In genomic region chr19:47595937-47596336, GRCh38 we compare ENCODE assay signal across 22 cellular contexts. TPM values are rescaled to one million over a fixed set of nuclear protein-coding genes. Genes with fewer than 3 reads are reported as not detected.
DNase-seq lines count a peak whose midpoint lies in the region; ATAC-seq and TF ChIP-seq lines count a peak whose summit lies in the region.
"Had no signal": no experiment of that assay in that cellular context is flagged by ENCODE, and none has a peak within 500 bp of the region (broad histone marks: within the 10 kb centered on the region; RNA-seq: fewer than 3 reads in every experiment).

No MANE protein-coding gene starts in this region.

- H3K4me3 Mint-ChIP-seq in activated CD4-positive, alpha-beta T cell treated with anti-CD3 and anti-CD28 coated beads, Interleukin-2, amount 10 ng/mL, durations not matched to agents 7 days and 5 days: no peak overlapping the region
- H3K4me3 Mint-ChIP-seq in activated naive CD8-positive, alpha-beta T cell treated with anti-CD3 and anti-CD28 coated beads, Interleukin-2, amount 50 U/mL, for 24 hours: no peak overlapping the region
- H3K4me3 Mint-ChIP-seq in type B pancreatic cell: no peak overlapping the region
- H3K4me3 Mint-ChIP-seq: CD4-positive, alpha-beta T cell; stimulated activated naive B cell treated with anti-CD40 and anti-IgM and Interleukin-4, amounts not matched to agents 10 μg/mL and 1 μg/mL and 100 μg/mL, for 72 hours had no signal

- CTCF ChIA-PET in activated CD4-positive, alpha-beta T cell treated with anti-CD3 and anti-CD28 coated beads, Interleukin-2, amount 10 ng/mL, durations not matched to agents 7 days and 5 days (lab: Charles Lee): interaction anchor here (1.0 to 2.2 kb wide), 2 partner anchors 15 to 111 kb away, joined by 3 to 6 read pairs; no protein-coding TSS in a partner anchor

- peaks cover 29% of the 10 kb centered on the region for H3K4me1 Mint-ChIP-seq in activated CD4-positive, alpha-beta T cell treated with anti-CD3 and anti-CD28 coated beads, Interleukin-2, amount 10 ng/mL, durations not matched to agents 7 days and 5 days
- H3K4me1 Mint-ChIP-seq in activated naive CD8-positive, alpha-beta T cell treated with anti-CD3 and anti-CD28 coated beads, Interleukin-2, amount 50 U/mL, for 24 hours: peaks cover 18% of the 10 kb centered on the region
- peaks cover 17% of the 10 kb centered on the region for H3K4me1 Mint-ChIP-seq in type B pancreatic cell (ENCODE audit: unreplicated experiment)

- H3K27ac ChIP-seq in neutrophil: peak overlapping the region; percentile 87
- no peak overlapping the region for H3K27ac ChIP-seq in WERI-Rb-1
- H3K27ac ChIP-seq: body of pancreas, esophagus muscularis mucosa, prostate gland, transverse colon, VCaP had no signal

- H3K27ac Mint-ChIP-seq in activated CD4-positive, alpha-beta T cell treated with anti-CD3 and anti-CD28 coated beads, Interleukin-2, amount 10 ng/mL, durations not matched to agents 7 days and 5 days: peak overlapping the region; percentile 46
- peak overlapping the region; percentile 39 for H3K27ac Mint-ChIP-seq in activated naive CD8-positive, alpha-beta T cell treated with anti-CD3 and anti-CD28 coated beads, Interleukin-2, amount 50 U/mL, for 24 hours
- H3K27ac Mint-ChIP-seq in type B pancreatic cell: no peak overlapping the region
- H3K27ac Mint-ChIP-seq: CD4-positive, alpha-beta T cell; stimulated activated naive B cell treated with anti-CD40 and anti-IgM and Interleukin-4, amounts not matched to agents 10 μg/mL and 1 μg/mL and 100 μg/mL, for 72 hours had no signal

- H3K4me3 ChIP-seq in neutrophil (ENCODE audit: low read depth in 1 of 2, low read length in 1 of 2) (peak overlapping the region in 1 of 2 experiments; percentile 20), WERI-Rb-1 (ENCODE audit: low read depth, low read length) (no peak overlapping the region)
- H3K4me3 ChIP-seq: body of pancreas, esophagus muscularis mucosa, lung, prostate gland, transverse colon had no signal

- ATAC-seq in activated naive CD8-positive, alpha-beta T cell treated with anti-CD3 and anti-CD28 coated beads, Interleukin-2, amount 50 U/mL, for 24 hours: no peak
- ATAC-seq: body of pancreas; naive thymus-derived CD8-positive, alpha-beta T cell; PC-3; stimulated activated naive B cell treated with anti-CD40 and anti-IgM and Interleukin-4, amounts not matched to agents 10 μg/mL and 1 μg/mL and 100 μg/mL, for 72 hours had no signal

- H3K9me3 ChIP-seq in neutrophil: no peaks in the 10 kb centered on the region
- H3K9me3 ChIP-seq in WERI-Rb-1 (ENCODE audit: severe bottlenecking): peaks cover 3% of the 10 kb centered on the region
- H3K9me3 ChIP-seq: body of pancreas, esophagus muscularis mucosa, prostate gland, transverse colon had no signal

- peaks cover 2% of the 10 kb centered on the region for H3K36me3 Mint-ChIP-seq in activated CD4-positive, alpha-beta T cell treated with anti-CD3 and anti-CD28 coated beads, Interleukin-2, amount 10 ng/mL, durations not matched to agents 7 days and 5 days (ENCODE audit: low read depth)
- no peaks in the 10 kb centered on the region for H3K36me3 Mint-ChIP-seq in activated naive CD8-positive, alpha-beta T cell treated with anti-CD3 and anti-CD28 coated beads, Interleukin-2, amount 50 U/mL, for 24 hours (ENCODE audit: low read depth)
- no peaks in the 10 kb centered on the region for H3K36me3 Mint-ChIP-seq in type B pancreatic cell
- H3K36me3 Mint-ChIP-seq: naive thymus-derived CD8-positive, alpha-beta T cell; stimulated activated naive B cell treated with anti-CD40 and anti-IgM and Interleukin-4, amounts not matched to agents 10 μg/mL and 1 μg/mL and 100 μg/mL, for 72 hours had no signal

- peaks cover 37 to 38% of the 10 kb centered on the region in 2 experiments for H3K4me1 ChIP-seq in neutrophil (ENCODE audit: control insufficient read depth in 1 of 2, insufficient read depth in 1 of 2, low read depth in 1 of 2, low read length in 1 of 2)

- DNase-seq in activated CD4-positive, alpha-beta T cell treated with anti-CD3 and anti-CD28 coated beads, Interleukin-2, amount 10 ng/mL, durations not matched to agents 7 days and 5 days: no peak
- no peak for DNase-seq in activated CD4-positive, alpha-beta T cell treated with anti-CD3 and anti-CD28 coated beads for 4 hours
- DNase-seq in NCI-H226 (peak; percentile 48), WERI-Rb-1 (no peak), type B pancreatic cell (ENCODE audit: extremely low spot score, unreplicated experiment) (no peak), DMS53 (lab: John Stamatoyannopoulos, UW) (no peak)
- DNase-seq in activated naive CD8-positive, alpha-beta T cell treated with anti-CD3 and anti-CD28 coated beads, Interleukin-2, amount 50 U/mL, for 24 hours: no peak
- DNase-seq: 8988T; body of pancreas; CD4-positive, alpha-beta T cell; cortex of kidney; naive thymus-derived CD8-positive, alpha-beta T cell; NCI-H510A; PC-3; stimulated activated naive B cell treated with anti-CD40 and anti-IgM and Interleukin-4, amounts not matched to agents 10 μg/mL and 1 μg/mL and 100 μg/mL, for 72 hours; transverse colon had no signal

- peaks cover 1% of the 10 kb centered on the region for H3K27me3 Mint-ChIP-seq in activated CD4-positive, alpha-beta T cell treated with anti-CD3 and anti-CD28 coated beads, Interleukin-2, amount 10 ng/mL, durations not matched to agents 7 days and 5 days
- H3K27me3 Mint-ChIP-seq in activated naive CD8-positive, alpha-beta T cell treated with anti-CD3 and anti-CD28 coated beads, Interleukin-2, amount 50 U/mL, for 24 hours: no peaks in the 10 kb centered on the region
- H3K27me3 Mint-ChIP-seq in type B pancreatic cell: peaks cover 6% of the 10 kb centered on the region
- H3K27me3 Mint-ChIP-seq: CD4-positive, alpha-beta T cell had no signal

- no peaks in the 10 kb centered on the region for H3K36me3 ChIP-seq in neutrophil
- no peaks in the 10 kb centered on the region for H3K36me3 ChIP-seq in WERI-Rb-1
- H3K36me3 ChIP-seq: esophagus muscularis mucosa, prostate gland, transverse colon had no signal

- POLR2A ChIA-PET in activated CD4-positive, alpha-beta T cell treated with anti-CD3 and anti-CD28 coated beads, Interleukin-2, amount 10 ng/mL, durations not matched to agents 7 days and 5 days (lab: Charles Lee): no interaction called here

- H3K27me3 ChIP-seq in neutrophil (peaks cover 32% of the 10 kb centered on the region), WERI-Rb-1 (ENCODE audit: insufficient read depth, low read depth, severe bottlenecking) (no peaks in the 10 kb centered on the region)
- H3K27me3 ChIP-seq: body of pancreas, esophagus muscularis mucosa, transverse colon had no signal

- H3K9me3 Mint-ChIP-seq in activated CD4-positive, alpha-beta T cell treated with anti-CD3 and anti-CD28 coated beads, Interleukin-2, amount 10 ng/mL, durations not matched to agents 7 days and 5 days: no peaks in the 10 kb centered on the region
- H3K9me3 Mint-ChIP-seq in activated naive CD8-positive, alpha-beta T cell treated with anti-CD3 and anti-CD28 coated beads, Interleukin-2, amount 50 U/mL, for 24 hours: no peaks in the 10 kb centered on the region
- no peaks in the 10 kb centered on the region for H3K9me3 Mint-ChIP-seq in type B pancreatic cell
- H3K9me3 Mint-ChIP-seq: CD4-positive, alpha-beta T cell; naive thymus-derived CD8-positive, alpha-beta T cell had no signal

- TF ChIP-seq CTCF in neutrophil (IDR thresholded peaks at IDR 0.05) (no peak), WERI-Rb-1 (IDR thresholded peaks at IDR 0.05; ENCODE audit: low read depth, low read length) (no peak), type B pancreatic cell (conservative IDR thresholded peaks at IDR 0.05) (no peak)

RNA-seq across cellular contexts. Expression of gene BICRA, which starts 13.0 kb away (rescaled TPM):
- total RNA-seq in activated CD4-positive, alpha-beta T cell treated with anti-CD3 and anti-CD28 coated beads, Interleukin-2, amount 10 ng/mL, durations not matched to agents 7 days and 5 days: 10 to 100 TPM; 23.3 to 25.5 TPM
- total RNA-seq in type B pancreatic cell (ENCODE audit: low replicate concordance): 22.9 and 23.5 TPM in 2 replicates

RNA-seq across cellular contexts. Expression of gene ZNF541, which starts 23.0 kb away (rescaled TPM):
- under 1 TPM; 0.35 to 0.40 TPM for total RNA-seq in activated CD4-positive, alpha-beta T cell treated with anti-CD3 and anti-CD28 coated beads, Interleukin-2, amount 10 ng/mL, durations not matched to agents 7 days and 5 days
- not detected in 2 replicates for total RNA-seq in type B pancreatic cell (ENCODE audit: low replicate concordance)
- total RNA-seq: activated CD8-positive, alpha-beta memory T cell treated with anti-CD3 and anti-CD28 coated beads for 36 hours; PC-3 had no signal
